ENCODE assay signal across 6 cellular contexts in genomic region chr6:30615958-30616810, GRCh38. TPM values are rescaled to one million over a fixed set of nuclear protein-coding genes. Genes with fewer than 3 reads are reported as not detected.
DNase-seq lines count a peak whose midpoint lies in the region; ATAC-seq, FAIRE-seq and TF ChIP-seq lines count a peak whose summit lies in the region.

No MANE protein-coding gene starts in this region.

- TF ChIP-seq CTCF in esophagus muscularis mucosa (IDR thresholded peaks at IDR 0.05) (no peak), gastrocnemius medialis (IDR thresholded peaks at IDR 0.05 in 4 of 5, conservative IDR thresholded peaks at IDR 0.05 in 1 of 5) (no peak)

- H3K27me3 ChIP-seq in esophagus muscularis mucosa (no peaks in the 10 kb centered on the region), gastrocnemius medialis (no peaks in the 10 kb centered on the region)

- FAIRE-seq in urothelium cell line (lab: Jason Lieb, UNC): no peak

- in situ Hi-C loops in gastrocnemius medialis (cut with MboI; ENCODE audit: low sequenced_read_pairs in 4 of 4): loop anchor here in 1 of 4 donors (25.0 kb wide), 1 partner anchor 1571 kb away; the partner anchor contains the start of genes AGER, AGPAT1, GPSM3 and PBX2

- peaks cover 46 to 56% (median 52%) of the 10 kb centered on the region in 4 donors for H3K4me1 ChIP-seq in esophagus muscularis mucosa
- H3K4me1 ChIP-seq in gastrocnemius medialis: peaks cover 41 to 48% of the 10 kb centered on the region in 2 donors

- H3K4me3 ChIP-seq in esophagus muscularis mucosa (peak overlapping the region; percentile 68 to 91 (median 76)), gastrocnemius medialis (peak overlapping the region; percentile 71 to 89 (median 82))

- no peak for TF ChIP-seq EP300 in esophagus muscularis mucosa (IDR thresholded peaks at IDR 0.05)

- ATAC-seq in gastrocnemius medialis: peak in 1 of 2 donors; percentile 9

- peak; percentile 31 for TF ChIP-seq POLR2A in esophagus muscularis mucosa (IDR thresholded peaks at IDR 0.05; ENCODE audit: low read depth)
- no peak for TF ChIP-seq POLR2A in gastrocnemius medialis (IDR thresholded peaks at IDR 0.05)

- intact Hi-C loops in esophagus muscularis mucosa (cut with DNase I) (loop anchor here (2.0 kb wide), 1 partner anchor 105 kb away; the partner anchor contains the start of gene TUBB), gastrocnemius medialis (cut with DNase I; ENCODE audit: low total_unique reads) (loop anchor here (2.0 to 10.0 kb wide), 5 partner anchors 45 to 1209 kb away; partner anchors contain the start of genes ABCF1, DDX39B, DHX16 and HSPA1B)

- 0% methylated on average over 10 of the region's 10 CpGs for WGBS in esophagus muscularis mucosa

- H3K27ac ChIP-seq in esophagus muscularis mucosa (replicated peaks in 1 of 4) (peak overlapping the region; percentile 90 to 98 (median 96)), gastrocnemius medialis (peak overlapping the region; percentile 95 to 99 (median 98))

- no peaks in the 10 kb centered on the region for H3K9me3 ChIP-seq in esophagus muscularis mucosa
- no peaks in the 10 kb centered on the region for H3K9me3 ChIP-seq in gastrocnemius medialis

- DNase-seq in SIG-M5 treated with dmso at 0.1 percent for 504 hours (lab: John Stamatoyannopoulos, UW; ENCODE audit: unreplicated experiment): peak; percentile 47
- no peak for DNase-seq in SIG-M5 (lab: John Stamatoyannopoulos, UW)
- peak; percentile 60 for DNase-seq in SK-N-DZ (ENCODE audit: low spot score)
- no peak for DNase-seq in esophagus muscularis mucosa (ENCODE audit: extremely low spot score)
- peak in 1 of 2 donors; percentile 56 for DNase-seq in gastrocnemius medialis
- no peak for DNase-seq in urothelium cell line (ENCODE audit: low spot score)

- H3K36me3 ChIP-seq in esophagus muscularis mucosa: peaks cover 19 to 38% (median 28%) of the 10 kb centered on the region in 4 donors
- peaks cover 3 to 33% of the 10 kb centered on the region in 2 donors for H3K36me3 ChIP-seq in gastrocnemius medialis

RNA-seq across cellular contexts. Expression of gene PPP1R10, which starts 0.9 kb away (rescaled TPM):
- 20.8 and 27.2 TPM in 2 replicates for polyA plus RNA-seq in SK-N-DZ (2014; cell fraction: cytosol; rRNA removed)
- polyA plus RNA-seq in SK-N-DZ (2014; cell fraction: nucleus; rRNA removed): 31.9 and 45.8 TPM in 2 replicates
- 10 to 100 TPM; 24.5 to 53.6 (median 37.9) TPM for total RNA-seq in esophagus muscularis mucosa
- 10 to 100 TPM; 24.1 to 31.5 (median 27.0) TPM for total RNA-seq in gastrocnemius medialis

RNA-seq across cellular contexts. Expression of gene MRPS18B, which starts 1.5 kb away (rescaled TPM):
- 109 and 123 TPM in 2 replicates for polyA plus RNA-seq in SK-N-DZ (2014; cell fraction: cytosol; rRNA removed)
- polyA plus RNA-seq in SK-N-DZ (2014; cell fraction: nucleus; rRNA removed): 19.2 and 32.6 TPM in 2 replicates
- total RNA-seq in esophagus muscularis mucosa: 10 to 100 TPM; 36.0 to 41.8 (median 40.0) TPM
- 100 to 1,000 TPM; 155 to 211 (median 167) TPM for total RNA-seq in gastrocnemius medialis

RNA-seq across cellular contexts. Expression of gene ATAT1, which starts 10.5 kb away (rescaled TPM):
- 12.6 and 14.2 TPM in 2 replicates for polyA plus RNA-seq in SK-N-DZ (2014; cell fraction: cytosol; rRNA removed)
- polyA plus RNA-seq in SK-N-DZ (2014; cell fraction: nucleus; rRNA removed): 32.5 and 75.5 TPM in 2 replicates
- 1 to 10 TPM; 2.7 to 8.7 (median 5.1) TPM for total RNA-seq in esophagus muscularis mucosa
- 1 to 10 TPM in 2 of 4 donors, under 1 TPM in 2; 0.73 to 7.8 (median 1.7) TPM for total RNA-seq in gastrocnemius medialis

RNA-seq across cellular contexts. Expression of gene C6orf136, which starts 30.7 kb away (rescaled TPM):
- 10.5 and 11.0 TPM in 2 replicates for polyA plus RNA-seq in SK-N-DZ (2014; cell fraction: cytosol; rRNA removed)
- polyA plus RNA-seq in SK-N-DZ (2014; cell fraction: nucleus; rRNA removed): 23.2 and 46.9 TPM in 2 replicates
- total RNA-seq in esophagus muscularis mucosa: 10 to 100 TPM in 3 of 4 donors, 1 to 10 TPM in 1; 8.0 to 28.2 (median 24.0) TPM
- total RNA-seq in gastrocnemius medialis: 10 to 100 TPM; 11.2 to 24.9 (median 19.8) TPM

RNA-seq across cellular contexts. Expression of gene ABCF1, which starts 44.9 kb away (rescaled TPM):
- 36.0 and 46.5 TPM in 2 replicates for polyA plus RNA-seq in SK-N-DZ (2014; cell fraction: cytosol; rRNA removed)
- polyA plus RNA-seq in SK-N-DZ (2014; cell fraction: nucleus; rRNA removed): 49.0 and 49.4 TPM in 2 replicates
- total RNA-seq in esophagus muscularis mucosa (10 to 100 TPM; 39.0 to 60.8 (median 51.4) TPM), gastrocnemius medialis (100 to 1,000 TPM in 3 of 4 donors, 10 to 100 TPM in 1; 55.8 to 122 (median 111) TPM)

Comparison
In these comparisons a context has a peak if more than half of its experiments do, and no peak if none do; other contexts are left out.
1. DNase-seq: peak in SIG-M5 treated with dmso at 0.1 percent for 504 hours (single experiment) and SK-N-DZ (single experiment); none in SIG-M5 (single experiment), esophagus muscularis mucosa (single experiment) and urothelium cell line (single experiment).